Comparison of ENCODE assay signal across 2 cellular contexts in the genomic region with DNA sequence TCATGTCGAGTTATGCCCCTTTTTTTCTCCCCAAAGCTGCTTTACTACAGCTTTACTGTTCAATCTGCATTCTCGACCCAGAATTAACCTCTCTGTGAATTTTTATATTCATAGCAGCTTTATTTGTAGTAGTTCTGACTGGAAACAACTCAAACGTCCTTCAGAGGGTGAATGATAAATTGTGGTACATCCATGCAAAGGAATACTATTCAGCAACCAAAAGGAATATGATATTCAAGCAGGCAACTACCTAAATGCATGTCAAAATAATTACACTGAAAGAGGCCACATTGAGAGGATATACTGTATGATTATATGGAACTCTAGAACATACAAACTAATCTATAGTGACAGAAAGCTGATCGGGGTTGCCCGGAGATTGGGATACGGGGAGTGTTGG.
A peak's percentile ranks its signal among the peaks of the same experiment; 100 is the strongest.
TF ChIP-seq lines count a peak whose summit lies in the region.

No MANE protein-coding gene starts in this region.

TF ChIP-seq in SK-N-SH treated with all-trans-retinoic acid at 6 μM for 48 hours, 23 proteins besides CTCF, POLR2A, EP300 and RAD21:
- TF ChIP-seq, protein P1, sequence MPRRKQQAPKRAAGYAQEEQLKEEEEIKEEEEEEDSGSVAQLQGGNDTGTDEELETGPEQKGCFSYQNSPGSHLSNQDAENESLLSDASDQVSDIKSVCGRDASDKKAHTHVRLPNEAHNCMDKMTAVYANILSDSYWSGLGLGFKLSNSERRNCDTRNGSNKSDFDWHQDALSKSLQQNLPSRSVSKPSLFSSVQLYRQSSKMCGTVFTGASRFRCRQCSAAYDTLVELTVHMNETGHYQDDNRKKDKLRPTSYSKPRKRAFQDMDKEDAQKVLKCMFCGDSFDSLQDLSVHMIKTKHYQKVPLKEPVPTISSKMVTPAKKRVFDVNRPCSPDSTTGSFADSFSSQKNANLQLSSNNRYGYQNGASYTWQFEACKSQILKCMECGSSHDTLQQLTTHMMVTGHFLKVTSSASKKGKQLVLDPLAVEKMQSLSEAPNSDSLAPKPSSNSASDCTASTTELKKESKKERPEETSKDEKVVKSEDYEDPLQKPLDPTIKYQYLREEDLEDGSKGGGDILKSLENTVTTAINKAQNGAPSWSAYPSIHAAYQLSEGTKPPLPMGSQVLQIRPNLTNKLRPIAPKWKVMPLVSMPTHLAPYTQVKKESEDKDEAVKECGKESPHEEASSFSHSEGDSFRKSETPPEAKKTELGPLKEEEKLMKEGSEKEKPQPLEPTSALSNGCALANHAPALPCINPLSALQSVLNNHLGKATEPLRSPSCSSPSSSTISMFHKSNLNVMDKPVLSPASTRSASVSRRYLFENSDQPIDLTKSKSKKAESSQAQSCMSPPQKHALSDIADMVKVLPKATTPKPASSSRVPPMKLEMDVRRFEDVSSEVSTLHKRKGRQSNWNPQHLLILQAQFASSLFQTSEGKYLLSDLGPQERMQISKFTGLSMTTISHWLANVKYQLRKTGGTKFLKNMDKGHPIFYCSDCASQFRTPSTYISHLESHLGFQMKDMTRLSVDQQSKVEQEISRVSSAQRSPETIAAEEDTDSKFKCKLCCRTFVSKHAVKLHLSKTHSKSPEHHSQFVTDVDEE (CRISPR knock-in tag; IDR thresholded peaks at IDR 0.05) = no peak
- TF ChIP-seq ZNF8 (CRISPR knock-in tag; IDR thresholded peaks at IDR 0.05) (peak; percentile 92), ZC3H10 (CRISPR knock-in tag; IDR thresholded peaks at IDR 0.05) (no peak), ZFP30 (CRISPR knock-in tag; IDR thresholded peaks at IDR 0.05) (no peak)
- TF ChIP-seq, protein P2, sequence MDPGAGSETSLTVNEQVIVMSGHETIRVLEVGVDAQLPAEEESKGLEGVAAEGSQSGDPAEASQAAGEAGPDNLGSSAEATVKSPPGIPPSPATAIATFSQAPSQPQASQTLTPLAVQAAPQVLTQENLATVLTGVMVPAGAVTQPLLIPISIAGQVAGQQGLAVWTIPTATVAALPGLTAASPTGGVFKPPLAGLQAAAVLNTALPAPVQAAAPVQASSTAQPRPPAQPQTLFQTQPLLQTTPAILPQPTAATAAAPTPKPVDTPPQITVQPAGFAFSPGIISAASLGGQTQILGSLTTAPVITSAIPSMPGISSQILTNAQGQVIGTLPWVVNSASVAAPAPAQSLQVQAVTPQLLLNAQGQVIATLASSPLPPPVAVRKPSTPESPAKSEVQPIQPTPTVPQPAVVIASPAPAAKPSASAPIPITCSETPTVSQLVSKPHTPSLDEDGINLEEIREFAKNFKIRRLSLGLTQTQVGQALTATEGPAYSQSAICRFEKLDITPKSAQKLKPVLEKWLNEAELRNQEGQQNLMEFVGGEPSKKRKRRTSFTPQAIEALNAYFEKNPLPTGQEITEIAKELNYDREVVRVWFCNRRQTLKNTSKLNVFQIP (CRISPR knock-in tag; IDR thresholded peaks at IDR 0.05; ENCODE audit: borderline replicate concordance, low read depth) = no peak

TF ChIP-seq in SK-N-SH, 30 proteins besides CTCF, POLR2A, EP300 and RAD21 (continued from another document):
- TF ChIP-seq, protein P3, sequence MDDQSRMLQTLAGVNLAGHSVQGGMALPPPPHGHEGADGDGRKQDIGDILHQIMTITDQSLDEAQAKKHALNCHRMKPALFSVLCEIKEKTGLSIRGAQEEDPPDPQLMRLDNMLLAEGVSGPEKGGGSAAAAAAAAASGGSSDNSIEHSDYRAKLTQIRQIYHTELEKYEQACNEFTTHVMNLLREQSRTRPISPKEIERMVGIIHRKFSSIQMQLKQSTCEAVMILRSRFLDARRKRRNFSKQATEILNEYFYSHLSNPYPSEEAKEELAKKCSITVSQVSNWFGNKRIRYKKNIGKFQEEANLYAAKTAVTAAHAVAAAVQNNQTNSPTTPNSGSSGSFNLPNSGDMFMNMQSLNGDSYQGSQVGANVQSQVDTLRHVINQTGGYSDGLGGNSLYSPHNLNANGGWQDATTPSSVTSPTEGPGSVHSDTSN (IDR thresholded peaks at IDR 0.05) = no peak
